In the genomic region with DNA sequence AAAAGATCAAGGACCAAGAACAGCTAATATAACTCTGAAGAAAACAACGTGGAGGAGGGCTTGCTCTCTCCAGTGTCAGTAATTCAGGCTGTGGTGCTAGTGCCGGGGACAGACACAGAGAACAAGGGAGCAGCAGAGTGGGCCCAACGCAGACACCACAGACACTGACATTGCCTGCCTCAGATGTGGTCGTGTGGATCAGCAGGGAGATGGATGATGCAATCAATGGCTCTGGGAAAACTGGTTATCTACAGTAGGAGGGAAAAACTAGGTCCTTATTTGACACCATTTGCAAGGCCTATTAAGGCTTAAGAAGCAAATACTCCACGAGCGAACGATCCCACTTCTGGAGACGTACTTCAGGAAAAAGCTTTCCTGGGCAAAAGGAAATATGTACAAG, we compare ENCODE assay signal across 13 cellular contexts. TPM values are rescaled to one million over a fixed set of nuclear protein-coding genes. Genes with fewer than 3 reads are reported as not detected.
A peak's percentile ranks its signal among the peaks of the same experiment; 100 is the strongest.
DNase-seq lines count a peak whose midpoint lies in the region; ATAC-seq and TF ChIP-seq lines count a peak whose summit lies in the region.
"Had no signal": no experiment of that assay in that cellular context is flagged by ENCODE, and none has a peak within 500 bp of the region (broad histone marks: within the 10 kb centered on the region; RNA-seq: fewer than 3 reads in every experiment).

No MANE protein-coding gene starts in this region.

- H3K9me3 ChIP-seq in hepatocyte (ENCODE audit: low read depth), result no peaks in the 10 kb centered on the region
- no peaks in the 10 kb centered on the region for H3K9me3 ChIP-seq in smooth muscle cell (replicated peaks; ENCODE audit: low read depth)
- H3K9me3 ChIP-seq: transverse colon had no signal

- H3K79me2 ChIP-seq in hepatocyte (peaks cover 94% of the 10 kb centered on the region), smooth muscle cell (ENCODE audit: low read depth) (peaks cover 93% of the 10 kb centered on the region)

- H4K20me1 ChIP-seq in hepatocyte (ENCODE audit: insufficient read depth, poor library complexity, severe bottlenecking) (peaks cover 29% of the 10 kb centered on the region), smooth muscle cell (ENCODE audit: low read depth) (peaks cover 85% of the 10 kb centered on the region)

- 50% methylated on average over 8 of the region's 8 CpGs for WGBS in hepatocyte (ENCODE audit: low lambda C conversion rate, missing lambda C conversion rate)
- WGBS in smooth muscle cell (ENCODE audit: low lambda C conversion rate), result 10% methylated on average over 8 of the region's 8 CpGs

- H3K4me2 ChIP-seq in hepatocyte, result peak overlapping the region; percentile 9
- peak overlapping the region; percentile 80 for H3K4me2 ChIP-seq in smooth muscle cell

- H3K27ac ChIP-seq in hepatocyte (peak overlapping the region; percentile 14), smooth muscle cell (ENCODE audit: low read depth) (peak overlapping the region; percentile 73)

- H3K9me2 ChIP-seq in hepatocyte (replicated peaks; ENCODE audit: insufficient read depth), result no peaks in the 10 kb centered on the region

- H2AFZ ChIP-seq in hepatocyte (no peak overlapping the region), smooth muscle cell (ENCODE audit: low read depth) (no peak overlapping the region)

- no peaks in the 10 kb centered on the region for H3K27me3 ChIP-seq in hepatocyte
- no peaks in the 10 kb centered on the region for H3K27me3 ChIP-seq in smooth muscle cell (ENCODE audit: low read depth)
- H3K27me3 ChIP-seq: transverse colon had no signal

- peaks cover 7% of the 10 kb centered on the region for H3K4me1 ChIP-seq in hepatocyte (ENCODE audit: insufficient read depth)
- H3K4me1 ChIP-seq in smooth muscle cell (ENCODE audit: low read depth), result peaks cover 3% of the 10 kb centered on the region
- H3K4me1 ChIP-seq: transverse colon had no signal

- H3K4me3 ChIP-seq in hepatocyte (no peak overlapping the region), smooth muscle cell (no peak overlapping the region)
- H3K4me3 ChIP-seq: transverse colon had no signal

- peak; percentile 12 for DNase-seq in activated CD8-positive, alpha-beta memory T cell treated with anti-CD3 and anti-CD28 coated beads, Interleukin-2, amount 50 U/mL, for 48 hours
- DNase-seq in activated CD8-positive, alpha-beta memory T cell treated with anti-CD3 and anti-CD28 coated beads, Interleukin-2, amount 50 U/mL, for 4 hours, result no peak
- peak; percentile 34 for DNase-seq in SK-N-DZ (ENCODE audit: low spot score)
- DNase-seq in hepatocyte (ENCODE audit: low spot score), result no peak
- no peak for DNase-seq in smooth muscle cell (lab: John Stamatoyannopoulos, UW; ENCODE audit: unreplicated experiment)
- DNase-seq in hepatic stellate cell (ENCODE audit: low spot score), result no peak
- DNase-seq: activated CD4-positive, alpha-beta memory T cell treated with anti-CD3 and anti-CD28 coated beads, Interleukin-2, amount 10 ng/mL, durations not matched to agents 7 days and 5 days; activated naive CD4-positive, alpha-beta T cell treated with anti-CD3 and anti-CD28 coated beads for 36 hours; GDM1; NCI-H1436 treated with DMSO at 0.1 percent for 48 hours; transverse colon had no signal

- ATAC-seq in HG03139 (IDR thresholded peaks at IDR 0.05; ENCODE audit: unreplicated experiment), result no peak
- ATAC-seq in GM18505 (IDR thresholded peaks at IDR 0.05; ENCODE audit: unreplicated experiment), result no peak

- TF ChIP-seq CTCF in hepatocyte (IDR thresholded peaks at IDR 0.05; ENCODE audit: poor library complexity), result no peak
- no peak for TF ChIP-seq CTCF in smooth muscle cell (IDR thresholded peaks at IDR 0.05; ENCODE audit: borderline replicate concordance, insufficient read depth, poor library complexity, severe bottlenecking)

- TF ChIP-seq POLR2A in GM18505 (IDR thresholded peaks at IDR 0.05; ENCODE audit: borderline replicate concordance, extremely low read depth, insufficient read depth, insufficient read length), result no peak

- H3K9ac ChIP-seq in smooth muscle cell (ENCODE audit: low read depth), result no peak overlapping the region

- peaks cover 28% of the 10 kb centered on the region for H3F3A ChIP-seq in smooth muscle cell (ENCODE audit: low read depth)

- H3K36me3 ChIP-seq in hepatocyte (replicated peaks; ENCODE audit: insufficient read depth, low read depth) (no peaks in the 10 kb centered on the region), smooth muscle cell (ENCODE audit: low read depth) (no peaks in the 10 kb centered on the region)
- H3K36me3 ChIP-seq: transverse colon had no signal

RNA-seq across cellular contexts. Expression of gene HDLBP, which starts 36.1 kb away (rescaled TPM):
- 170 and 181 TPM in 2 replicates for polyA plus RNA-seq in SK-N-DZ (2014; cell fraction: cytosol; rRNA removed)
- 152 and 164 TPM in 2 replicates for polyA plus RNA-seq in SK-N-DZ (2014; cell fraction: nucleus; rRNA removed)
- total RNA-seq in hepatocyte, result 393 and 437 TPM in 2 replicates
- polyA plus RNA-seq in hepatocyte, result 389 and 394 TPM in 2 replicates
- 504 and 559 TPM in 2 replicates for total RNA-seq in smooth muscle cell
- polyA plus RNA-seq in smooth muscle cell, result 545 and 601 TPM in 2 replicates

RNA-seq across cellular contexts. Expression of gene SEPTIN2, which starts 36.3 kb away (rescaled TPM):
- 320 and 356 TPM in 2 replicates for polyA plus RNA-seq in SK-N-DZ (2014; cell fraction: cytosol; rRNA removed)
- 330 and 417 TPM in 2 replicates for polyA plus RNA-seq in SK-N-DZ (2014; cell fraction: nucleus; rRNA removed)
- total RNA-seq in hepatocyte (373 and 388 TPM in 2 replicates), smooth muscle cell (443 and 523 TPM in 2 replicates)
- polyA plus RNA-seq in hepatocyte (314 and 315 TPM in 2 replicates), smooth muscle cell (314 and 344 TPM in 2 replicates)

Comparison
In these comparisons a context has a peak if more than half of its experiments do, and no peak if none do; other contexts are left out.
1. DNase-seq: peak in activated CD8-positive, alpha-beta memory T cell treated with anti-CD3 and anti-CD28 coated beads, Interleukin-2, amount 50 U/mL, for 48 hours (single experiment) and SK-N-DZ (single experiment); none in activated CD8-positive, alpha-beta memory T cell treated with anti-CD3 and anti-CD28 coated beads, Interleukin-2, amount 50 U/mL, for 4 hours (single experiment), hepatocyte (single experiment), smooth muscle cell (single experiment) and hepatic stellate cell (single experiment).